ENCODE assay signal across 8 cellular contexts in the genomic region with DNA sequence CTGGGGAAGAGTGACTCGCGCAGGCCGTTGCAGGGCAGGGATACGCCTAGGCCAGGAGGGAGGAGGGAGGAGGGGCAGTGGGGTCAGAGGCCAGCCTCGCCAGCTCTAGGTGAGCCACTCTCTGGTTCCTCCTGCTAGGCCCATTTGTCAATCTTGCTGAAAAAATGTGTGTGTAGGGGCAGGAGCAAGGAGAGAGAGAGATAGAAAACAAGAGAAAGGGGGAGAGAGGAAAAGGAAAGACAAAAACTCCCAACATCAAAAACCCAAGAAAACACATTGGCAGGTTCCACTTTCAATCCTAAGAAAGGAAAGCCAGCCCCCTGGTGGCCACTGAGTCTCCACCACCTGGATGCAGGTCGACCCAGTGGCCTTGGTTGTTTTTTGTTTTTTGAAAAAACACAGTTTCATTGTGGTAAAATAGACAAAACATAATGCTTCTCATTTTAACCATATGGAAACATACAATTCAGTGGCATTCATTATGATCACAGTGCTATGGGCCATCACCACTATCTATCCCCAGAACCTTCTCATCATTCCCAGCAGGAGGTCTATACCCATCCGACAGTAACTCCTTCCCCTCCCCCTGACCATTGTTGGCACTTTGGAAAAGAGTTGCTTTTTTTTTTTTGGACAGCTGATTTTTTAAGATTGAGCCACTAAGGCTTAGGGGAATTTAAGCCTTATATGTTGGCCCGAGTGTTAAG. TPM values are rescaled to one million over a fixed set of nuclear protein-coding genes. Genes with fewer than 3 reads are reported as not detected.
A peak's percentile ranks its signal among the peaks of the same experiment; 100 is the strongest.
DNase-seq lines count a peak whose midpoint lies in the region; ATAC-seq, FAIRE-seq and TF ChIP-seq lines count a peak whose summit lies in the region.

No MANE protein-coding gene starts in this region.

- no peak for ATAC-seq in HG02973 (IDR thresholded peaks at IDR 0.05; ENCODE audit: unreplicated experiment)
- no peak for ATAC-seq in effector memory CD8-positive, alpha-beta T cell (replicated peaks)

- peak; percentile 43 for DNase-seq in COLO829 (ENCODE audit: low spot score)
- DNase-seq in H54 (ENCODE audit: insufficient read length, low spot score), result peak; percentile 69
- DNase-seq in SK-MEL-5 (ENCODE audit: low read depth, low spot score), result peak; percentile 39
- DNase-seq in right atrium auricular region (ENCODE audit: low spot score), result no peak
- no peak for DNase-seq in foreskin melanocyte
- DNase-seq in effector memory CD8-positive, alpha-beta T cell, result no peak
- no peak for DNase-seq in activated CD8-positive, alpha-beta memory T cell treated with anti-CD3 and anti-CD28 coated beads, Interleukin-2, amount 50 U/mL, for 48 hours

- peaks cover 4% of the 10 kb centered on the region for H3K36me3 Mint-ChIP-seq in effector memory CD8-positive, alpha-beta T cell (ENCODE audit: insufficient read depth)

- no peaks in the 10 kb centered on the region for H3K9me3 ChIP-seq in right atrium auricular region

- H3K27me3 Mint-ChIP-seq in effector memory CD8-positive, alpha-beta T cell, result no peaks in the 10 kb centered on the region

- FAIRE-seq in H54 (lab: Jason Lieb, UNC), result no peak

- TF ChIP-seq POLR2A in H54 (IDR thresholded peaks at IDR 0.05; ENCODE audit: low read depth, low read length), result no peak

- H3K27ac Mint-ChIP-seq in effector memory CD8-positive, alpha-beta T cell, result no peak overlapping the region

- TF ChIP-seq CTCF in right atrium auricular region (IDR thresholded peaks at IDR 0.05), result peak; percentile 18 to 55

- H3K4me3 ChIP-seq in right atrium auricular region, result no peak overlapping the region

- H3K36me3 ChIP-seq in right atrium auricular region, result no peaks in the 10 kb centered on the region

- no peak overlapping the region for H3K27ac ChIP-seq in right atrium auricular region

- H3K4me1 Mint-ChIP-seq in effector memory CD8-positive, alpha-beta T cell (ENCODE audit: low read depth in 2 of 2), result no peaks in the 10 kb centered on the region

- in situ Hi-C loops in SK-MEL-5 (cut with HindIII; ENCODE audit: low pct_unique_long_range_greater_than_20kb, low sequenced_read_pairs), result no loop called here

- no peaks in the 10 kb centered on the region for H3K4me1 ChIP-seq in right atrium auricular region

- no peaks in the 10 kb centered on the region for H3K9me3 Mint-ChIP-seq in effector memory CD8-positive, alpha-beta T cell

- no peak overlapping the region for H3K4me3 Mint-ChIP-seq in effector memory CD8-positive, alpha-beta T cell

- H3K27me3 ChIP-seq in right atrium auricular region, result no peaks in the 10 kb centered on the region

RNA-seq across cellular contexts. Expression of a gene that starts 10.9 kb away (rescaled TPM):
- total RNA-seq in SK-MEL-5 (2014; rRNA removed; shearing (Covaris generic)), result not detected in 2 replicates
- not detected in 2 replicates for polyA plus RNA-seq in SK-MEL-5 (2015; cell fraction: cytosol; rRNA removed)
- not detected in 2 replicates for polyA plus RNA-seq in SK-MEL-5 (2015; cell fraction: nucleus; rRNA removed)
- not detected for total RNA-seq in right atrium auricular region

RNA-seq across cellular contexts. Expression of a gene that starts 14.5 kb away (rescaled TPM):
- 0.48 and 0.61 TPM in 2 replicates for total RNA-seq in SK-MEL-5 (2014; rRNA removed; shearing (Covaris generic))
- 0.68 and 0.73 TPM in 2 replicates for polyA plus RNA-seq in SK-MEL-5 (2015; cell fraction: cytosol; rRNA removed)
- polyA plus RNA-seq in SK-MEL-5 (2015; cell fraction: nucleus; rRNA removed), result 1.1 and 2.9 TPM in 2 replicates
- total RNA-seq in right atrium auricular region, result 1 to 10 TPM; 1.4 to 5.0 TPM

RNA-seq across cellular contexts. Expression of a gene that starts 46.8 kb away (rescaled TPM):
- 1.7 and 2.4 TPM in 2 replicates for total RNA-seq in SK-MEL-5 (2014; rRNA removed; shearing (Covaris generic))
- 4.7 and 6.7 TPM in 2 replicates for polyA plus RNA-seq in SK-MEL-5 (2015; cell fraction: cytosol; rRNA removed)
- polyA plus RNA-seq in SK-MEL-5 (2015; cell fraction: nucleus; rRNA removed), result 8.4 and 8.7 TPM in 2 replicates
- 1 to 10 TPM; 2.6 to 4.0 TPM for total RNA-seq in right atrium auricular region

Comparison
In these comparisons a context has a peak if more than half of its experiments do, and no peak if none do; other contexts are left out.
1. DNase-seq: peak in COLO829 (single experiment), H54 (single experiment) and SK-MEL-5 (single experiment); none in right atrium auricular region (single experiment), foreskin melanocyte (single experiment), effector memory CD8-positive, alpha-beta T cell (0 of 3) and activated CD8-positive, alpha-beta memory T cell treated with anti-CD3 and anti-CD28 coated beads, Interleukin-2, amount 50 U/mL, for 48 hours (single experiment).